1 cellular context compared by ENCODE assay signal in the genomic region with DNA sequence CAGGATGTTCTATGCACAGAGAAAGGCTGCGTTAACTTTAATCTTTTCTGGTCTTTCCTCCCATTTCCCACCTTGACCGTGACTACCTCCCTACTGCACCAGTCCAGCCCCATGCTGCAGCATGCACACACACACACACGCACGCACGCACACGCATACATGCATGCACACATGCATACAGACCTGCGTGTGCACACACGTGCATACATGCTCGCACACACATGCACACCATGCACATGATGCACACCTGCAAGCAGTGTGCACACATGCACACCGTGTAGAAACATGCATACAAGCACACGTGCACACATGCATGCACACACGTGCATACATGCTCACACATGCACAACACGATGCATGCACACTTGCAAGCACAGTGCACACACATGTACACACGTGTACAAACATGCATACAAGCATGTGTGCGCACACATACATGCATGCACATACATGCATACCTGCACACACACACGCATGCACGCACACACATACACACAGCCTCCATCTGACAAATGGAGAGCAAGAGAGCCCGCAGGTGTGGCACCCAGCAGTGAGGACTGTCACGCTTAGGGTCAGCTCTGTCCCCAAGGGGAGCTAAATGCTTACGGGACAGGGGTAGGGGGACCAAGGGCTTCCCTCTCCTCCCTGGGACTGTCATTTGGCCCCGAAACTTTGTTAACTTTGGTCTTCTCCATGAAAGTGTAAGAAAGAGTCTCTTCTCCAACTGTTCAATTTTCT.
TF ChIP-seq lines count a peak whose summit lies in the region.

No MANE protein-coding gene starts in this region.

TF ChIP-seq in H1, 55 proteins besides CTCF, POLR2A, EP300 and RAD21:
- TF ChIP-seq RNF2 (IDR thresholded peaks at IDR 0.05; ENCODE audit: borderline replicate concordance, low read depth, low read length, missing control alignments, poor library complexity, severe bottlenecking) (no peak), JUND (IDR thresholded peaks at IDR 0.05; ENCODE audit: low read length) (no peak), EZH2 (IDR thresholded peaks at IDR 0.05; ENCODE audit: low read depth, low read length, severe bottlenecking) (no peak), SP2 (IDR thresholded peaks at IDR 0.05; ENCODE audit: low read length) (no peak), BCL11A (IDR thresholded peaks at IDR 0.05; ENCODE audit: low read depth in 2 of 2, low read length in 2 of 2) (no peak), TBP (IDR thresholded peaks at IDR 0.05; ENCODE audit: low read depth, low read length) (no peak), HDAC6 (IDR thresholded peaks at IDR 0.05; ENCODE audit: low read depth, low read length) (no peak), HDAC2 (IDR thresholded peaks at IDR 0.05; ENCODE audit: borderline replicate concordance in 1 of 2, low read depth in 2 of 2, low read length in 2 of 2) (no peak), PHF8 (conservative IDR thresholded peaks at IDR 0.05; ENCODE audit: low read depth, low read length) (no peak), CREB1 (IDR thresholded peaks at IDR 0.05) (no peak), SIN3A (conservative IDR thresholded peaks at IDR 0.05 in 1 of 2, IDR thresholded peaks at IDR 0.05 in 1 of 2; ENCODE audit: low read depth in 1 of 2, low read length in 2 of 2) (no peak), RFX5 (IDR thresholded peaks at IDR 0.05; ENCODE audit: borderline replicate concordance, low read depth, low read length) (no peak), TEAD4 (IDR thresholded peaks at IDR 0.05; ENCODE audit: low read depth, low read length) (no peak), JUN (IDR thresholded peaks at IDR 0.05; ENCODE audit: low read depth, low read length) (no peak), POLR2AphosphoS5 (IDR thresholded peaks at IDR 0.05; ENCODE audit: low read depth, low read length) (no peak)
- TF ChIP-seq, protein P1, sequence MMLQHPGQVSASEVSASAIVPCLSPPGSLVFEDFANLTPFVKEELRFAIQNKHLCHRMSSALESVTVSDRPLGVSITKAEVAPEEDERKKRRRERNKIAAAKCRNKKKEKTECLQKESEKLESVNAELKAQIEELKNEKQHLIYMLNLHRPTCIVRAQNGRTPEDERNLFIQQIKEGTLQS (IDR thresholded peaks at IDR 0.05; ENCODE audit: insufficient read depth, low read depth, low read length), result no peak
- TF ChIP-seq, protein P2, sequence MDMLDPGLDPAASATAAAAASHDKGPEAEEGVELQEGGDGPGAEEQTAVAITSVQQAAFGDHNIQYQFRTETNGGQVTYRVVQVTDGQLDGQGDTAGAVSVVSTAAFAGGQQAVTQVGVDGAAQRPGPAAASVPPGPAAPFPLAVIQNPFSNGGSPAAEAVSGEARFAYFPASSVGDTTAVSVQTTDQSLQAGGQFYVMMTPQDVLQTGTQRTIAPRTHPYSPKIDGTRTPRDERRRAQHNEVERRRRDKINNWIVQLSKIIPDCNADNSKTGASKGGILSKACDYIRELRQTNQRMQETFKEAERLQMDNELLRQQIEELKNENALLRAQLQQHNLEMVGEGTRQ (IDR thresholded peaks at IDR 0.05; ENCODE audit: low read length), result no peak
